8 cellular contexts compared by ENCODE assay signal in the genomic region with DNA sequence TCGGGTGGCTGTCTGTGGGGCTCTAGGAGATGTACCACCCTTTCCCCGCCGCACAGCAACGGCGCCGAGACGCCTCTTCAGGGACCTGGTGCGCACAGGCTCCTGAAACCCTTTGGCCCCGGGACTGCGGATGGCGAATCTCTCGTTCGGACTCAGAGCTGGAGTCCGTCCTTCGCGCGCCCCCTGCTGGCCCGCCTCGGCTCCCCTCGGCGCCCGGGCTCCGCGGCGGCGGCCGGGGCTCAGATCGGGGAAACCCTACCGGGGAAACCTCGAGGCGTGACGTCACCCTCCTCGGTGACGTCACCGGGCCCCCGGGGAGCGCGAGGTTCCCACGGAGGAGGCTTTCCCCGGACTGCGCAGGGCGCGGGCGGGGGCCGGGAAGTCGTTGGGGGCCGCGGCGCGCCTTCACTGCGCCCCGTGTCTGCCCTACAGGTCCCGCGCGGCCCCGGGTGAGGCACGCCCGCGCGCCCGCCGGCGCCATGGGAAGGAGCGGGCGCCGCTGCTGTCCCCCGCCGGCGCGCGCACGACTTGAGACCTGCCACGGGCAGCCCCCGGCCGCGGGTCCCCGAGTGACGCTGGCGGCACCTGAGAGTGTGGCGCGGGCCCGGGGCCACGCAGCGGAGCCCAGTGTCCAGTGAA. TPM values are rescaled to one million over a fixed set of nuclear protein-coding genes. Genes with fewer than 3 reads are reported as not detected.
DNase-seq lines count a peak whose midpoint lies in the region; ATAC-seq lines count a peak whose summit lies in the region.

No MANE protein-coding gene starts in this region.

- intact Hi-C loops in left colon (cut with DNase I, micrococcal nuclease): loop anchor here (5.0 kb wide), 3 partner anchors 52 to 137 kb away; a partner anchor contains a TSS

- DNase-seq in AG20443 (ENCODE audit: low spot score) (peak; percentile 96), NCI-H345 treated with DMSO at 0.1 percent for 48 hours (lab: John Stamatoyannopoulos, UW; ENCODE audit: unreplicated experiment) (peak; percentile 81), left colon (peak; percentile 88 to 97)
- DNase-seq in activated CD4-positive, alpha-beta T cell treated with anti-CD3 and anti-CD28 coated beads for 48 hours: peak; percentile 94
- peak; percentile 94 to 97 for DNase-seq in stimulated activated CD4-positive, alpha-beta T cell treated with anti-CD3 and anti-CD28 coated beads, Interleukin-1b, Interleukin-23, amount 100 ng/mL, for 4 hours (ENCODE audit: low read depth in 2 of 2)

- peak overlapping the region; percentile 54 for H3K27ac ChIP-seq in cingulate gyrus (ENCODE audit: low read depth, low read length)

- ATAC-seq in GM18909 (IDR thresholded peaks at IDR 0.05; ENCODE audit: poor library complexity, unreplicated experiment) (peak; percentile 56), HG03159 (IDR thresholded peaks at IDR 0.05; ENCODE audit: unreplicated experiment) (peak; percentile 42), left colon (peak; percentile 63)

RNA-seq across cellular contexts. Expression of a gene that starts 7.9 kb away (rescaled TPM):
- 1 to 10 TPM; 1.6 to 2.2 TPM for total RNA-seq in left colon

RNA-seq across cellular contexts. Expression of a gene that starts 18.9 kb away (rescaled TPM):
- total RNA-seq in left colon: 10 to 100 TPM; 11.8 to 18.8 TPM

RNA-seq across cellular contexts. Expression of a gene that starts 28.0 kb away (rescaled TPM):
- 10 to 100 TPM; 34.6 to 43.5 TPM for total RNA-seq in left colon

RNA-seq across cellular contexts. Expression of a gene that starts 42.9 kb away (rescaled TPM):
- 10 to 100 TPM; 12.1 to 56.5 TPM for total RNA-seq in left colon

RNA-seq across cellular contexts. Expression of a gene that starts 45.2 kb away (rescaled TPM):
- total RNA-seq in left colon: 10 to 100 TPM in 1 of 2 donors, 1 to 10 TPM in 1; 9.0 to 11.3 TPM

Comparison
In these comparisons a context has a peak if more than half of its experiments do, and no peak if none do; other contexts are left out.
1. Peak in every context shown above with its lines: DNase-seq, ATAC-seq and H3K27ac ChIP-seq.